In genomic region chr16:52872706-52873105, GRCh38 we compare ENCODE assay signal across 27 cellular contexts.
"Had no signal": no experiment of that assay in that cellular context is flagged by ENCODE, and none has a peak within 500 bp of the region (broad histone marks: within the 10 kb centered on the region; RNA-seq: fewer than 3 reads in every experiment).

No MANE protein-coding gene starts in this region.

- FAIRE-seq: pancreas, small intestine, urothelium cell line had no signal

- H3K27me3 ChIP-seq: neutrophil, pancreas, right lobe of liver, tibial nerve, upper lobe of left lung had no signal

- H3K36me3 ChIP-seq: gastroesophageal sphincter, heart right ventricle, neutrophil, pancreas, right lobe of liver, thoracic aorta, tibial nerve, upper lobe of left lung had no signal

- H3K4me3 ChIP-seq: gastroesophageal sphincter, heart right ventricle, mucosa of descending colon, pancreas, right lobe of liver, thoracic aorta, tibial nerve, upper lobe of left lung had no signal

- H3K4me1 ChIP-seq: gastroesophageal sphincter, heart right ventricle, pancreas, right lobe of liver, tibial nerve, upper lobe of left lung had no signal

- H3K27ac ChIP-seq: gastroesophageal sphincter, heart right ventricle, neutrophil, pancreas, right lobe of liver, thoracic aorta, tibial nerve, upper lobe of left lung had no signal

- ATAC-seq: effector memory CD8-positive, alpha-beta T cell; gastroesophageal sphincter; heart right ventricle; left colon; mucosa of descending colon; natural killer cell treated with Interleukin-12 subunit alpha and Interleukin-12 subunit beta and Interleukin-15 and Interleukin-18, amount 100 ng/mL, for 72 hours; pancreas; right lobe of liver; stimulated activated naive B cell treated with anti-CD40 and anti-IgM and Interleukin-4, amounts not matched to agents 10 μg/mL and 1 μg/mL and 100 μg/mL, for 72 hours had no signal

- DNase-seq: cerebellar nuclear complex; cortex of kidney; effector memory CD8-positive, alpha-beta T cell; foreskin fibroblast; glutamatergic neuron; heart right ventricle; hippocampal formation; immature natural killer cell; islet precursor cell; kidney glomerular epithelial cell; left colon; mesenchymal stem cell; mucosa of descending colon; naive B cell; pancreas; right lobe of liver; small intestine; stimulated activated CD4-positive, alpha-beta T cell treated with anti-CD3 and anti-CD28 coated beads, Interleukin-15, amount 100 ng/mL, for 24 hours; stimulated activated CD4-positive, alpha-beta T cell treated with anti-CD3 and anti-CD28 coated beads, Interleukin-2, amount 100 ng/mL, for 48 hours; stimulated activated naive B cell treated with anti-CD40 and anti-IgM and Interleukin-4, amounts not matched to agents 10 μg/mL and 1 μg/mL and 100 μg/mL, for 72 hours; upper lobe of left lung had no signal

- H3K9me3 ChIP-seq: gastroesophageal sphincter, heart right ventricle, mucosa of descending colon, neutrophil, pancreas, right lobe of liver, thoracic aorta, tibial nerve, upper lobe of left lung had no signal
